ENCODE assay signal across 17 cellular contexts in genomic region chr11:131331546-131331945, GRCh38. TPM values are rescaled to one million over a fixed set of nuclear protein-coding genes. Genes with fewer than 3 reads are reported as not detected.
DNase-seq lines count a peak whose midpoint lies in the region; ATAC-seq, FAIRE-seq and TF ChIP-seq lines count a peak whose summit lies in the region.
"Had no signal": no experiment of that assay in that cellular context is flagged by ENCODE, and none has a peak within 500 bp of the region (broad histone marks: within the 10 kb centered on the region; RNA-seq: fewer than 3 reads in every experiment).

No MANE protein-coding gene starts in this region.

- no peaks in the 10 kb centered on the region for H3K9me3 ChIP-seq in WERI-Rb-1 (ENCODE audit: severe bottlenecking)
- no peaks in the 10 kb centered on the region for H3K9me3 ChIP-seq in upper lobe of right lung
- H3K9me3 ChIP-seq in osteoblast (ENCODE audit: low read depth, low read length) = no peaks in the 10 kb centered on the region

- no peak overlapping the region; the same call in 1 of the 2 replicates for H3K4me3 ChIP-seq in WERI-Rb-1 (ENCODE audit: low read depth, low read length)
- H3K4me3 ChIP-seq in upper lobe of right lung = no peak overlapping the region
- no peak overlapping the region for H3K4me3 ChIP-seq in osteoblast (ENCODE audit: insufficient read depth, low read length)
- H3K4me3 ChIP-seq: GM23338 had no signal

- H3K4me1 ChIP-seq in upper lobe of right lung (no peaks in the 10 kb centered on the region), osteoblast (ENCODE audit: insufficient read depth, low read length) (no peaks in the 10 kb centered on the region)

- H3K36me3 ChIP-seq in WERI-Rb-1 = no peaks in the 10 kb centered on the region
- no peaks in the 10 kb centered on the region for H3K36me3 ChIP-seq in upper lobe of right lung
- no peaks in the 10 kb centered on the region for H3K36me3 ChIP-seq in osteoblast (ENCODE audit: insufficient read depth, low read length)

- no peak for FAIRE-seq in GM12892 (lab: Jason Lieb, UNC)
- FAIRE-seq: G401.6 had no signal

- peak; percentile 78 to 88 for DNase-seq in NCI-H526 (lab: John Stamatoyannopoulos, UW)
- DNase-seq in NCI-H82 (lab: John Stamatoyannopoulos, UW) = peak; percentile 54
- DNase-seq in WERI-Rb-1 = peak; percentile 61
- DNase-seq in upper lobe of right lung = no peak
- no peak for DNase-seq in osteoblast (ENCODE audit: insufficient read length, low spot score, missing footprints)
- no peak for DNase-seq in GM12892 (ENCODE audit: insufficient read length)
- no peak for DNase-seq in NCI-H2196 (lab: John Stamatoyannopoulos, UW; ENCODE audit: unreplicated experiment)
- DNase-seq: C1 segment of cervical spinal cord; Calu3; CD4-positive, alpha-beta memory T cell; COR-L47; DMS53; DND-41; H9 had no signal

- H3K79me2 ChIP-seq in osteoblast (ENCODE audit: insufficient read depth, low read length) = no peaks in the 10 kb centered on the region

- H3K27ac ChIP-seq in WERI-Rb-1 (peak overlapping the region; percentile 59), upper lobe of right lung (no peak overlapping the region), osteoblast (ENCODE audit: low read depth, low read length) (no peak overlapping the region)

- H3K4me2 ChIP-seq in osteoblast (ENCODE audit: insufficient read depth, low read length) = no peak overlapping the region
- H3K4me2 ChIP-seq: GM23338 had no signal

- no peak overlapping the region for H2AFZ ChIP-seq in osteoblast (ENCODE audit: low read length)
- H2AFZ ChIP-seq: GM23338 had no signal

- intact Hi-C loops in upper lobe of right lung (cut with DNase I) = no loop called here

- H3K27me3 ChIP-seq in WERI-Rb-1 (ENCODE audit: insufficient read depth, low read depth, severe bottlenecking) = no peaks in the 10 kb centered on the region
- no peaks in the 10 kb centered on the region for H3K27me3 ChIP-seq in upper lobe of right lung
- no peaks in the 10 kb centered on the region for H3K27me3 ChIP-seq in osteoblast (ENCODE audit: insufficient read depth, low read length)

- no peak for TF ChIP-seq POLR2A in GM12892 (IDR thresholded peaks at IDR 0.05; ENCODE audit: low read depth, low read length)

- TF ChIP-seq CTCF in WERI-Rb-1 (IDR thresholded peaks at IDR 0.05; ENCODE audit: low read depth, low read length) (no peak), upper lobe of right lung (IDR thresholded peaks at IDR 0.05) (no peak), osteoblast (IDR thresholded peaks at IDR 0.05; ENCODE audit: extremely low read depth, low read depth, low read length) (no peak)

- no peaks in the 10 kb centered on the region for H4K20me1 ChIP-seq in osteoblast (ENCODE audit: insufficient read depth, low read length)

- ATAC-seq in upper lobe of right lung = peak; percentile 12
- ATAC-seq: GM23338, HCT116 had no signal

RNA-seq across cellular contexts. Expression of gene NTM, which starts 38.9 kb away (rescaled TPM):
- total RNA-seq in upper lobe of right lung (3.7 TPM), osteoblast (48.1 and 92.8 TPM in 2 replicates)
- polyA plus RNA-seq in GM12892 (2012; ENCODE audit: missing spikeins) = not detected
- total RNA-seq: Calu3; CD4-positive, alpha-beta memory T cell had no signal
- polyA plus RNA-seq: CD4-positive, alpha-beta memory T cell had no signal

Comparison
In these comparisons a context has a peak if more than half of its experiments do, and no peak if none do; other contexts are left out.
1. DNase-seq: peak in NCI-H526 (2 of 2), NCI-H82 (single experiment) and WERI-Rb-1 (single experiment); none in upper lobe of right lung (single experiment), osteoblast (single experiment), GM12892 (single experiment) and NCI-H2196 (single experiment).
2. RNA of gene NTM, which starts 38.9 kb away (total RNA-seq): 48.1 to 92.8 TPM in osteoblast; 3.7 TPM in upper lobe of right lung (single experiment); every median in the first group is over 10 times any median in the second.